Comparison of ENCODE assay signal across 37 cellular contexts in the genomic region with DNA sequence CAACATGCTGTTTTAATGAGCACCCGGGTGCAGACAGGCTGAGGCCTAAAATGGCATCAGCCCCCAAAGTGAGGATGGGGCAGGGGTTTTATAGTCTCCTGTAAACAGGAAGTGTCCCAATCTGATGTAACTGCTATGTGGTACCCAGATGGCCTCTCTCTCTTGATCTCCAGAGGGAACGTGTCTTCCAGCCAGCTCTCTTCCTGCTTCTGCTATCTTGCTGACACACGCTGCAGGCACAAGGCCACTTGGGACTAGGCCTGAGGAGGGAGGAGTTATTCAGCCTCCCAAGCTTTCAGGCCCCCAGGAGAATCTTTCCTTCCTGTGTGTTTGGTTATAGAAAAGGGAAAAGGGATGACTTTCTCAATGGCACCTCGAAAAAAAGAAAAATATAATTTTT. TPM values are rescaled to one million over a fixed set of nuclear protein-coding genes. Genes with fewer than 3 reads are reported as not detected.
A peak's percentile ranks its signal among the peaks of the same experiment; 100 is the strongest.
DNase-seq lines count a peak whose midpoint lies in the region; ATAC-seq, FAIRE-seq and TF ChIP-seq lines count a peak whose summit lies in the region.
"Had no signal": no experiment of that assay in that cellular context is flagged by ENCODE, and none has a peak within 500 bp of the region (broad histone marks: within the 10 kb centered on the region; RNA-seq: fewer than 3 reads in every experiment).

No MANE protein-coding gene starts in this region.

- H4K20me1 ChIP-seq in BLaER1, result no peaks in the 10 kb centered on the region
- H4K20me1 ChIP-seq in fibroblast of lung (ENCODE audit: control insufficient read depth, extremely low read depth, insufficient read depth, low read length), result no peaks in the 10 kb centered on the region

- H3K27ac ChIP-seq in BLaER1 (peak overlapping the region; percentile 36), fibroblast of lung (ENCODE audit: insufficient read depth, low read length) (no peak overlapping the region), right cardiac atrium (ENCODE audit: low read length) (no peak overlapping the region), sigmoid colon (no peak overlapping the region)
- H3K27ac ChIP-seq: A549, cardiac muscle cell, epithelial cell of prostate, Peyer's patch, upper lobe of right lung had no signal

- H3K27me3 ChIP-seq in BLaER1, result no peaks in the 10 kb centered on the region
- H3K27me3 ChIP-seq in fibroblast of lung (ENCODE audit: control insufficient read depth, insufficient read depth, low read length), result peaks cover 5% of the 10 kb centered on the region
- no peaks in the 10 kb centered on the region for H3K27me3 ChIP-seq in right cardiac atrium (ENCODE audit: control insufficient read depth, insufficient read depth)
- H3K27me3 ChIP-seq in sigmoid colon, result no peaks in the 10 kb centered on the region
- H3K27me3 ChIP-seq: cardiac muscle cell, Peyer's patch, upper lobe of right lung had no signal

- H2AFZ ChIP-seq in fibroblast of lung (ENCODE audit: low read length), result peak overlapping the region; percentile 68

- intact Hi-C loops in right cardiac atrium (cut with DNase I) (no loop called here), sigmoid colon (cut with DNase I) (no loop called here)

- no peak for TF ChIP-seq EP300 in sigmoid colon (IDR thresholded peaks at IDR 0.05)

- FAIRE-seq in frontal cortex (lab: Jason Lieb, UNC), result no peak
- FAIRE-seq: A549, astrocyte, GM12891 had no signal

- peak; percentile 38 for DNase-seq in SK-N-DZ (ENCODE audit: low spot score)
- no peak for DNase-seq in fibroblast of lung (ENCODE audit: low read depth in 2 of 2)
- DNase-seq in right cardiac atrium, result peak; percentile 56 to 77 (median 71)
- DNase-seq in HuH-7 (ENCODE audit: low spot score), result no peak
- DNase-seq in frontal cortex (ENCODE audit: low spot score in 2 of 2), result no peak
- no peak for DNase-seq in amniotic stem cell (lab: John Stamatoyannopoulos, UW)
- DNase-seq in sigmoid colon, result no peak
- DNase-seq: activated gamma-delta T cell; activated naive CD8-positive, alpha-beta T cell treated with anti-CD3 and anti-CD28 coated beads for 36 hours; activated T-cell treated with anti-CD3 and anti-CD28 coated beads, Interleukin-2, amount 50 U/mL, for 24 hours; AML-193; CD8-positive, alpha-beta T cell; cortex of kidney; effector memory CD4-positive, alpha-beta T cell; head of caudate nucleus; Kasumi-1; natural killer cell; NCI-H146; NCI-H2107; NCI-H345; NCI-H69; Peyer's patch; substantia nigra; SW 1271; T-helper 9 cell; upper lobe of right lung had no signal

- H3K4me2 ChIP-seq in BLaER1 (peak overlapping the region; percentile 42), fibroblast of lung (ENCODE audit: extremely low read depth, insufficient read depth, low read length) (no peak overlapping the region)
- H3K4me2 ChIP-seq: A549 had no signal

- no peaks in the 10 kb centered on the region for H3K79me2 ChIP-seq in fibroblast of lung (ENCODE audit: control insufficient read depth, insufficient read depth, low read length)

- ATAC-seq in right cardiac atrium, result peak; percentile 80 to 83
- ATAC-seq: A549; CD8-positive, alpha-beta T cell; HCT116; natural killer cell; stimulated activated memory B cell treated with anti-CD40 and anti-IgM and Interleukin-4, amounts not matched to agents 10 μg/mL and 1 μg/mL and 100 μg/mL, for 72 hours; upper lobe of right lung had no signal

- H3K9me3 ChIP-seq in BLaER1, result peaks cover 20% of the 10 kb centered on the region; the same call in 1 of the 2 replicates
- no peaks in the 10 kb centered on the region for H3K9me3 ChIP-seq in fibroblast of lung (ENCODE audit: control insufficient read depth, insufficient read depth, low read depth, low read length)
- no peaks in the 10 kb centered on the region for H3K9me3 ChIP-seq in right cardiac atrium (ENCODE audit: control insufficient read depth, low read length)
- H3K9me3 ChIP-seq in sigmoid colon, result no peaks in the 10 kb centered on the region
- H3K9me3 ChIP-seq: A549, Peyer's patch, upper lobe of right lung had no signal

- H3K4me3 ChIP-seq in BLaER1, result no peak overlapping the region
- H3K4me3 ChIP-seq in fibroblast of lung (replicated peaks in 1 of 4; ENCODE audit: control extremely low read depth in 1 of 4, insufficient read depth in 1 of 4, low read depth in 3 of 4, low read length in 4 of 4), result no peak overlapping the region
- H3K4me3 ChIP-seq in right cardiac atrium (ENCODE audit: low read length), result no peak overlapping the region
- no peak overlapping the region for H3K4me3 ChIP-seq in sigmoid colon
- H3K4me3 ChIP-seq: A549, cardiac muscle cell, Peyer's patch, upper lobe of right lung had no signal

- no peak for TF ChIP-seq CTCF in fibroblast of lung (conservative IDR thresholded peaks at IDR 0.05 in 1 of 2, IDR thresholded peaks at IDR 0.05 in 1 of 2; ENCODE audit: low read depth in 1 of 2, low read length in 2 of 2)
- TF ChIP-seq CTCF in sigmoid colon (IDR thresholded peaks at IDR 0.05), result no peak

- 34% methylated on average over 4 of the region's 4 CpGs for WGBS in right cardiac atrium
- 59 to 80% methylated on average over 4 of the region's 4 CpGs for WGBS in sigmoid colon, 2 donors

- no peak for TF ChIP-seq POLR2A in sigmoid colon (IDR thresholded peaks at IDR 0.05)

- H3K36me3 ChIP-seq in BLaER1 (no peaks in the 10 kb centered on the region), fibroblast of lung (ENCODE audit: control insufficient read depth, insufficient read depth, low read length) (no peaks in the 10 kb centered on the region), sigmoid colon (no peaks in the 10 kb centered on the region)
- H3K36me3 ChIP-seq: cardiac muscle cell, Peyer's patch, upper lobe of right lung had no signal

- H3K9ac ChIP-seq in BLaER1 (no peak overlapping the region), fibroblast of lung (ENCODE audit: insufficient read depth, low read length) (no peak overlapping the region)

- H3K4me1 ChIP-seq in BLaER1 (peaks cover 14% of the 10 kb centered on the region), fibroblast of lung (ENCODE audit: control insufficient read depth, extremely low read depth, insufficient read depth, low read length) (no peaks in the 10 kb centered on the region), right cardiac atrium (ENCODE audit: control insufficient read depth, insufficient read depth, low read length) (no peaks in the 10 kb centered on the region), sigmoid colon (no peaks in the 10 kb centered on the region)
- H3K4me1 ChIP-seq: A549, Peyer's patch, upper lobe of right lung had no signal

RNA-seq across cellular contexts. Expression of gene VSTM5, which starts 11.4 kb away (rescaled TPM):
- not detected in 2 replicates for polyA plus RNA-seq in SK-N-DZ (2014; cell fraction: cytosol; rRNA removed)
- polyA plus RNA-seq in SK-N-DZ (2014; cell fraction: nucleus; rRNA removed), result not detected in 2 replicates
- 0.50 and 0.51 TPM in 2 replicates for total RNA-seq in fibroblast of lung
- 0.50 and 1.4 TPM in 2 replicates for polyA plus RNA-seq in fibroblast of lung
- 0.30 and 0.57 TPM in 2 replicates for polyA plus RNA-seq in fibroblast of lung (2012)
- 0.93 and 2.0 TPM in 2 replicates for polyA minus RNA-seq in fibroblast of lung (ENCODE audit: low replicate concordance)
- under 1 TPM; 0.20 to 0.48 (median 0.44) TPM for total RNA-seq in right cardiac atrium
- polyA plus RNA-seq in right cardiac atrium, result 0.07 TPM
- 1.2 TPM for total RNA-seq in frontal cortex
- 1 to 10 TPM in 1 of 4 donors, under 1 TPM in 2, not detected in 1; 0.71 to 1.1 (median 0.83) TPM for total RNA-seq in sigmoid colon
- polyA plus RNA-seq in sigmoid colon, result 1 to 10 TPM in 1 of 3 donors, under 1 TPM in 2; 0.23 to 3.6 (median 0.86) TPM
- total RNA-seq: activated naive CD8-positive, alpha-beta T cell treated with anti-CD3 and anti-CD28 coated beads for 36 hours; CD8-positive, alpha-beta T cell; lung microvascular endothelial cell; mononuclear cell; natural killer cell; skeletal muscle tissue; upper lobe of right lung had no signal
- polyA plus RNA-seq: cardiac muscle cell had no signal

Comparison
In these comparisons a context has a peak if more than half of its experiments do, and no peak if none do; other contexts are left out.
1. DNase-seq: peak in SK-N-DZ (single experiment) and right cardiac atrium (3 of 3); none in fibroblast of lung (0 of 2), HuH-7 (single experiment), frontal cortex (0 of 2), amniotic stem cell (single experiment) and sigmoid colon (single experiment).